ENCODE assay signal across 34 cellular contexts in the genomic region with DNA sequence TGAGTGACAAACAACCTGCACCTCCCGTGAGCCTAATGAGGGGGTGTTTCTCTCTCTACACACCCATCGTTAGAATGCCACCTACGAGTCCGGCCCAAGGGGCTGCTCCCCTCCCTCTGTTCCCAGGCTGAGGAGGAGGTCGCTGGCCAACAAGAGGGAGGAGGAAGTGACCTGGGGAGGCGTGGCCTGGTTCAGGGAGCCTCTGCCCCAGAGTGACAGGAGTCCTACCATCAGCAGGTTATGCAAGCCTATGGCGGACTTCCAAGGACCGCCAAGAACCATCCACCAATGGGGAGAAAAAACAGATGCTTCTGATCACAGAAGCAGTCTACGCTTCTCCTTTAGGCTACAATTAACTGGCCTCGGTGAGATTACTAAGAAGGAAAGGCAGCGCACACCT. TPM values are rescaled to one million over a fixed set of nuclear protein-coding genes. Genes with fewer than 3 reads are reported as not detected.
"Had no signal": no experiment of that assay in that cellular context is flagged by ENCODE, and none has a peak within 500 bp of the region (broad histone marks: within the 10 kb centered on the region; RNA-seq: fewer than 3 reads in every experiment).

No MANE protein-coding gene starts in this region.

- H3K27ac ChIP-seq: ascending aorta, cardiac muscle cell, pancreas, psoas muscle, spleen, testis, uterus, VCaP had no signal

- H3K4me1 ChIP-seq: ascending aorta, pancreas, psoas muscle, spleen, testis, uterus had no signal

- H3K27me3 ChIP-seq: ascending aorta, pancreas, testis, uterus had no signal

- H3K9me3 Mint-ChIP-seq: activated CD4-positive, alpha-beta memory T cell treated with anti-CD3 and anti-CD28 coated beads for 36 hours; activated CD4-positive, alpha-beta T cell treated with anti-CD3 and anti-CD28 coated beads, Interleukin-2, amount 10 ng/mL, durations not matched to agents 24 days and 14 days; activated naive CD4-positive, alpha-beta T cell treated with anti-CD3 and anti-CD28 coated beads, Interleukin-2, amount 10 ng/mL, durations not matched to agents 7 days and 5 days; brain; effector memory CD8-positive, alpha-beta T cell; mesothelial cell of epicardium; T-helper 1 cell treated with Interleukin-12 subunit alpha and Interleukin-12 subunit beta and Interleukin-4 antibody, amounts not matched to agents 30 μg/mL and 1 μg/mL, for 36 hours had no signal

- H3K9me3 ChIP-seq: ascending aorta, pancreas, psoas muscle, spleen, testis, uterus had no signal

- H3K4me1 Mint-ChIP-seq: activated CD4-positive, alpha-beta T cell treated with anti-CD3 and anti-CD28 coated beads, Interleukin-2, amount 10 ng/mL, durations not matched to agents 24 days and 14 days; activated naive CD4-positive, alpha-beta T cell treated with anti-CD3 and anti-CD28 coated beads, Interleukin-2, amount 10 ng/mL, durations not matched to agents 7 days and 5 days; activated naive CD8-positive, alpha-beta T cell treated with anti-CD3 and anti-CD28 coated beads, Interleukin-2, amount 10 ng/mL, durations not matched to agents 7 days and 5 days; brain; mesothelial cell of epicardium; naive thymus-derived CD4-positive, alpha-beta T cell had no signal

- DNase-seq: activated CD4-positive, alpha-beta memory T cell treated with anti-CD3 and anti-CD28 coated beads for 36 hours; activated CD4-positive, alpha-beta T cell treated with anti-CD3 and anti-CD28 coated beads, Interleukin-2, amount 10 ng/mL, durations not matched to agents 24 days and 14 days; activated CD4-positive, CD25-positive, alpha-beta regulatory T cell treated with anti-CD3 and anti-CD28 coated beads, Interleukin-2, amount 50 U/mL, for 72 hours; activated CD8-positive, alpha-beta memory T cell treated with anti-CD3 and anti-CD28 coated beads, Interleukin-2, amount 50 U/mL, for 4 hours; activated gamma-delta T cell; activated naive CD4-positive, alpha-beta T cell treated with anti-CD3 and anti-CD28 coated beads, Interleukin-2, amount 10 ng/mL, durations not matched to agents 7 days and 5 days; activated naive CD8-positive, alpha-beta T cell treated with anti-CD3 and anti-CD28 coated beads, Interleukin-2, amount 10 ng/mL, durations not matched to agents 7 days and 5 days; activated T-cell treated with anti-CD3 and anti-CD28 coated beads, Interleukin-2, amount 50 U/mL, for 1 hour; cortex of kidney; effector memory CD8-positive, alpha-beta T cell; foreskin fibroblast; head of caudate nucleus; hypothalamus; mammary epithelial cell; naive thymus-derived CD4-positive, alpha-beta T cell; nucleus accumbens; pancreas; psoas muscle; spleen; stimulated activated naive CD4-positive, alpha-beta T cell treated with Interleukin-2 at 50 U/mL for 16 hours; SW 1271; T-helper 9 cell; testis; uterus had no signal

- ATAC-seq: effector memory CD8-positive, alpha-beta T cell; naive thymus-derived CD4-positive, alpha-beta T cell; pancreas; psoas muscle had no signal

- H3K36me3 ChIP-seq: ascending aorta, cardiac muscle cell, pancreas, spleen, uterus had no signal

- H3K27ac Mint-ChIP-seq: activated CD4-positive, alpha-beta memory T cell treated with anti-CD3 and anti-CD28 coated beads for 36 hours; activated CD4-positive, alpha-beta T cell treated with anti-CD3 and anti-CD28 coated beads, Interleukin-2, amount 10 ng/mL, durations not matched to agents 24 days and 14 days; activated naive CD4-positive, alpha-beta T cell treated with anti-CD3 and anti-CD28 coated beads, Interleukin-2, amount 10 ng/mL, durations not matched to agents 7 days and 5 days; activated naive CD8-positive, alpha-beta T cell treated with anti-CD3 and anti-CD28 coated beads, Interleukin-2, amount 10 ng/mL, durations not matched to agents 7 days and 5 days; brain; effector memory CD8-positive, alpha-beta T cell; mesothelial cell of epicardium; naive thymus-derived CD4-positive, alpha-beta T cell; T-helper 1 cell treated with Interleukin-12 subunit alpha and Interleukin-12 subunit beta and Interleukin-4 antibody, amounts not matched to agents 30 μg/mL and 1 μg/mL, for 36 hours had no signal

- H3K36me3 Mint-ChIP-seq: activated CD4-positive, alpha-beta memory T cell treated with anti-CD3 and anti-CD28 coated beads for 36 hours; activated naive CD4-positive, alpha-beta T cell treated with anti-CD3 and anti-CD28 coated beads, Interleukin-2, amount 10 ng/mL, durations not matched to agents 7 days and 5 days; activated naive CD8-positive, alpha-beta T cell treated with anti-CD3 and anti-CD28 coated beads, Interleukin-2, amount 10 ng/mL, durations not matched to agents 7 days and 5 days; brain; mesothelial cell of epicardium; naive thymus-derived CD4-positive, alpha-beta T cell had no signal

- FAIRE-seq: endothelial cell of umbilical vein, islet of Langerhans, pancreas, TTC549 had no signal

- H3K27me3 Mint-ChIP-seq: activated naive CD8-positive, alpha-beta T cell treated with anti-CD3 and anti-CD28 coated beads, Interleukin-2, amount 10 ng/mL, durations not matched to agents 7 days and 5 days had no signal

- H3K4me3 ChIP-seq: ascending aorta, cardiac muscle cell, pancreas, psoas muscle, spleen, testis, uterus had no signal

- H3K4me3 Mint-ChIP-seq: activated CD4-positive, alpha-beta memory T cell treated with anti-CD3 and anti-CD28 coated beads for 36 hours; activated CD4-positive, alpha-beta T cell treated with anti-CD3 and anti-CD28 coated beads, Interleukin-2, amount 10 ng/mL, durations not matched to agents 24 days and 14 days; activated naive CD4-positive, alpha-beta T cell treated with anti-CD3 and anti-CD28 coated beads, Interleukin-2, amount 10 ng/mL, durations not matched to agents 7 days and 5 days; activated naive CD8-positive, alpha-beta T cell treated with anti-CD3 and anti-CD28 coated beads, Interleukin-2, amount 10 ng/mL, durations not matched to agents 7 days and 5 days; brain; effector memory CD8-positive, alpha-beta T cell; mesothelial cell of epicardium; naive thymus-derived CD4-positive, alpha-beta T cell; T-helper 1 cell treated with Interleukin-12 subunit alpha and Interleukin-12 subunit beta and Interleukin-4 antibody, amounts not matched to agents 30 μg/mL and 1 μg/mL, for 36 hours had no signal

RNA-seq across cellular contexts. Expression of gene EGFR, which starts 12.3 kb away (rescaled TPM):
- total RNA-seq: activated CD4-positive, alpha-beta memory T cell treated with anti-CD3 and anti-CD28 coated beads for 36 hours; activated CD4-positive, alpha-beta T cell treated with anti-CD3 and anti-CD28 coated beads, Interleukin-2, amount 10 ng/mL, durations not matched to agents 24 days and 14 days; activated CD8-positive, alpha-beta memory T cell treated with anti-CD3 and anti-CD28 coated beads for 36 hours; activated naive CD8-positive, alpha-beta T cell treated with anti-CD3 and anti-CD28 coated beads, Interleukin-2, amount 10 ng/mL, durations not matched to agents 7 days and 5 days had no signal
- polyA plus RNA-seq: naive thymus-derived CD4-positive, alpha-beta T cell had no signal
